In the genomic region with DNA sequence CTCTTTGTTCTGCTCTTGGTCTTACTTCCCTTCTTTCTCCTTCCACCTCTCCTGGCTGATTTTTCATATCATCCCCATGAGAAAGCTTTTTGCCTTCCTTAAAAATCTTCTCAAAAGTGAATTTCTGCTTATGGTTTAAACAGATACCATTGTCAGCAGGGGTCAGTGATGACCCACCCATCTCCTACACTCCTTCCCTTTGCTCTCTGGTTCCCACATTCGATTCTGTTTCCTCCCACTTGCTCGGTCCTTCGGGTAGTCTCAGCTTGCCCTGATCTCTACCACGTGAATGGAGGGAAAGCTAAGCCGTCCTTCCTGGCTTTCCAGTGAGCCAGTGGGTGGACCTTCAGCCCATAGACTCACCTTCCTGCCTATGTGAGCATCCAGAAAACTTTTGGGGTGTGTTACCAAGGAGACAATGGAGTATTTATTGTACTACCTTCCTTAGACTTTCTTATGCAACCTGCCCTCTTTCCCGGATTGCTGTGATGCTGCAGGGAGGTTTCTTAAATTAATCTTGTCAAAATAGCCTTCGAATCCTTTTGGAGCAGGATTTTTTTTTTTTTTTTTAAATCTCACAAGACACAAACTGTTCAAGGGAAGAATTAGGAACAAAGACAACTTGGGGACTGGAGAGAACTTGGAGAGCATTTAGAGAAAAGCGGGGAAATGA, we compare ENCODE assay signal across 13 cellular contexts.
DNase-seq lines count a peak whose midpoint lies in the region; ATAC-seq and TF ChIP-seq lines count a peak whose summit lies in the region.
"Had no signal": no experiment of that assay in that cellular context is flagged by ENCODE, and none has a peak within 500 bp of the region (broad histone marks: within the 10 kb centered on the region; RNA-seq: fewer than 3 reads in every experiment).

No MANE protein-coding gene starts in this region.

- peak overlapping the region; percentile 19 for H3K27ac Mint-ChIP-seq in nephron progenitor cell
- H3K27ac Mint-ChIP-seq: effector memory CD8-positive, alpha-beta T cell had no signal

- peak overlapping the region in 1 of 10 experiments; percentile 11; a peak in 1 of 20 replicates for H3K4me3 ChIP-seq in BLaER1 treated with 17β-estradiol and CSF1 and Interleukin-3, amounts not matched to agents 10 nM and 100 nM
- H3K4me3 ChIP-seq in MM.1S (ENCODE audit: low read length) (no peak overlapping the region), ovary (no peak overlapping the region), H7 (ENCODE audit: insufficient read depth, low read depth, low read length) (no peak overlapping the region)
- H3K4me3 ChIP-seq: thyroid gland had no signal

- H3K36me3 Mint-ChIP-seq in nephron progenitor cell (ENCODE audit: low read depth) = no peaks in the 10 kb centered on the region

- H3K4me3 Mint-ChIP-seq in nephron progenitor cell = no peak overlapping the region
- H3K4me3 Mint-ChIP-seq: effector memory CD8-positive, alpha-beta T cell had no signal

- TF ChIP-seq POLR2A in ovary (IDR thresholded peaks at IDR 0.05) = no peak

- peaks cover 37 to 73% (median 54%) of the 10 kb centered on the region in 10 experiments for H3K4me1 ChIP-seq in BLaER1 treated with 17β-estradiol and CSF1 and Interleukin-3, amounts not matched to agents 10 nM and 100 nM
- H3K4me1 ChIP-seq in MM.1S (ENCODE audit: low read length) (peaks cover 36% of the 10 kb centered on the region), ovary (ENCODE audit: insufficient read depth) (no peaks in the 10 kb centered on the region)

- H4K20me1 ChIP-seq in BLaER1 treated with 17β-estradiol and CSF1 and Interleukin-3, amounts not matched to agents 10 nM and 100 nM = no peaks in the 10 kb centered on the region
- no peaks in the 10 kb centered on the region for H4K20me1 ChIP-seq in MM.1S (ENCODE audit: insufficient read depth, low read length)

- H3K4me1 Mint-ChIP-seq in nephron progenitor cell = peaks cover 78% of the 10 kb centered on the region

- ATAC-seq in HG03280 (IDR thresholded peaks at IDR 0.05; ENCODE audit: unreplicated experiment) = no peak
- ATAC-seq: effector memory CD8-positive, alpha-beta T cell; PC-3 had no signal

- H3F3A ChIP-seq in MM.1S (ENCODE audit: insufficient read depth, low read length) = 0 out of 2 replicates have a peak, but pooled peaks cover 7% of the 10 kb centered on the region

- H3K27ac ChIP-seq in BLaER1 treated with 17β-estradiol and CSF1 and Interleukin-3, amounts not matched to agents 10 nM and 100 nM = peak overlapping the region in 4 of 11 experiments; percentile 23 to 55 (median 42); a peak in 8 of 22 replicates
- H3K27ac ChIP-seq in MM.1S (ENCODE audit: low read length) (peak overlapping the region; percentile 26; the same call in 1 of the 2 replicates), cingulate gyrus (ENCODE audit: low read depth, low read length) (peak overlapping the region; percentile 61), ovary (no peak overlapping the region)
- H3K27ac ChIP-seq: KMS-11, thyroid gland had no signal

- peak overlapping the region; percentile 47 to 90 (median 71) for H3K4me2 ChIP-seq in BLaER1 treated with 17β-estradiol and CSF1 and Interleukin-3, amounts not matched to agents 10 nM and 100 nM
- peak overlapping the region; percentile 61; the same call in 1 of the 2 replicates for H3K4me2 ChIP-seq in MM.1S (ENCODE audit: low read depth, low read length)
- H3K4me2 ChIP-seq: KMS-11 had no signal

- H3K9me3 ChIP-seq in BLaER1 treated with 17β-estradiol and CSF1 and Interleukin-3, amounts not matched to agents 10 nM and 100 nM (replicated peaks in 1 of 11) = no peaks in the 10 kb centered on the region
- H3K9me3 ChIP-seq in MM.1S (replicated peaks; ENCODE audit: insufficient read depth, low read length) = no peaks in the 10 kb centered on the region
- H3K9me3 ChIP-seq in ovary = no peaks in the 10 kb centered on the region
- H3K9me3 ChIP-seq: thyroid gland had no signal

- no peaks in the 10 kb centered on the region for H3K9me2 ChIP-seq in MM.1S (replicated peaks; ENCODE audit: insufficient read depth, low read length)

- DNase-seq in MM.1S = no peak
- DNase-seq in nephron progenitor cell = no peak
- DNase-seq in middle frontal gyrus (ENCODE audit: extremely low spot score, low spot score) = no peak
- DNase-seq in ovary = no peak
- no peak for DNase-seq in H7
- DNase-seq: DMS79 treated with DMSO at 0.1 percent for 48 hours; effector memory CD8-positive, alpha-beta T cell; PC-3; thyroid gland had no signal

- H3K9ac ChIP-seq in BLaER1 treated with 17β-estradiol and CSF1 and Interleukin-3, amounts not matched to agents 10 nM and 100 nM = peak overlapping the region in 3 of 11 experiments; percentile 8 to 28 (median 24); a peak in 3 of 22 replicates
- H3K9ac ChIP-seq in MM.1S (ENCODE audit: low read length) = no peak overlapping the region
- H3K9ac ChIP-seq: KMS-11 had no signal

- intact Hi-C loops in ovary (cut with DNase I) = no loop called here

- peaks cover 0 to 6% (median 0%) of the 10 kb centered on the region in 11 experiments; a peak in 4 of 22 replicates for H3K27me3 ChIP-seq in BLaER1 treated with 17β-estradiol and CSF1 and Interleukin-3, amounts not matched to agents 10 nM and 100 nM
- H3K27me3 ChIP-seq in MM.1S (replicated peaks; ENCODE audit: insufficient read depth, low read length) (no peaks in the 10 kb centered on the region), ovary (no peaks in the 10 kb centered on the region), H7 (ENCODE audit: control insufficient read depth, insufficient read depth, low read length) (no peaks in the 10 kb centered on the region)
- H3K27me3 ChIP-seq: thyroid gland had no signal

- TF ChIP-seq CTCF in MM.1S (IDR thresholded peaks at IDR 0.05; ENCODE audit: low read length) (0 out of 2 replicates have a peak, but pooled peaks have one; percentile 3), nephron progenitor cell (IDR thresholded peaks at IDR 0.05) (no peak), ovary (IDR thresholded peaks at IDR 0.05) (no peak)

- no peaks in the 10 kb centered on the region for H3K79me2 ChIP-seq in MM.1S (ENCODE audit: low read length)

- peak overlapping the region; percentile 33; the same call in 1 of the 2 replicates for H2AFZ ChIP-seq in MM.1S (ENCODE audit: low read length)

- no peaks in the 10 kb centered on the region for H3K9me3 Mint-ChIP-seq in nephron progenitor cell
- H3K9me3 Mint-ChIP-seq: effector memory CD8-positive, alpha-beta T cell had no signal

- peaks cover 13% of the 10 kb centered on the region for H3K27me3 Mint-ChIP-seq in nephron progenitor cell (ENCODE audit: low read depth, poor library complexity)

- no peak for TF ChIP-seq EP300 in ovary (IDR thresholded peaks at IDR 0.05)

- 22 to 26% (median 26%) methylated on average over 8 of the region's 8 CpGs for WGBS in ovary, 3 donors

- H3K36me3 ChIP-seq in BLaER1 treated with 17β-estradiol and CSF1 and Interleukin-3, amounts not matched to agents 10 nM and 100 nM = no peaks in the 10 kb centered on the region
- H3K36me3 ChIP-seq in MM.1S (replicated peaks; ENCODE audit: insufficient read depth, low read length) (no peaks in the 10 kb centered on the region), ovary (no peaks in the 10 kb centered on the region), H7 (replicated peaks; ENCODE audit: control insufficient read depth, insufficient read depth, low read length) (no peaks in the 10 kb centered on the region)
- H3K36me3 ChIP-seq: thyroid gland had no signal

Comparison
In these comparisons a context has a peak if more than half of its experiments do, and no peak if none do; other contexts are left out.
1. H3K27ac ChIP-seq: peak in MM.1S (single experiment) and cingulate gyrus (single experiment); none in ovary (0 of 2).